8 cellular contexts compared by ENCODE assay signal in genomic region chr2:218979846-218980738, GRCh38. TPM values are rescaled to one million over a fixed set of nuclear protein-coding genes. Genes with fewer than 3 reads are reported as not detected.
DNase-seq lines count a peak whose midpoint lies in the region; ATAC-seq and TF ChIP-seq lines count a peak whose summit lies in the region.

No MANE protein-coding gene starts in this region.

- no peaks in the 10 kb centered on the region for H3K9me3 Mint-ChIP-seq in effector memory CD8-positive, alpha-beta T cell
- H3K9me3 Mint-ChIP-seq in mesothelial cell of epicardium = no peaks in the 10 kb centered on the region

- peaks cover 81 to 100% of the 10 kb centered on the region in 2 donors for H3K27me3 Mint-ChIP-seq in effector memory CD8-positive, alpha-beta T cell
- peaks cover 94% of the 10 kb centered on the region for H3K27me3 Mint-ChIP-seq in mesothelial cell of epicardium (ENCODE audit: low read depth)

- no peak overlapping the region for H3K27ac Mint-ChIP-seq in effector memory CD8-positive, alpha-beta T cell
- no peak overlapping the region for H3K27ac Mint-ChIP-seq in mesothelial cell of epicardium

- peak; percentile 79 for DNase-seq in COLO829 (ENCODE audit: low spot score)
- DNase-seq in HS-5 (ENCODE audit: low read depth) = peak; percentile 56
- peak; percentile 5 for DNase-seq in NK-92 (lab: John Stamatoyannopoulos, UW; ENCODE audit: unreplicated experiment)
- DNase-seq in activated CD8-positive, alpha-beta memory T cell treated with anti-CD3 and anti-CD28 coated beads for 4 hours (ENCODE audit: low read depth in 2 of 2) = peak; percentile 68
- peak; percentile 80 to 86 (median 81) for DNase-seq in effector memory CD8-positive, alpha-beta T cell
- peak; percentile 74 to 91 for DNase-seq in mesothelial cell of epicardium (ENCODE audit: low spot score in 2 of 2, unreplicated experiment in 2 of 2)
- DNase-seq in stimulated activated CD8-positive, alpha-beta memory T cell treated with anti-CD3 and anti-CD28 coated beads, Interleukin-2, amount 100 ng/mL, for 48 hours (ENCODE audit: low read depth in 2 of 2) = peak; percentile 79 to 80

- H3K36me3 Mint-ChIP-seq in effector memory CD8-positive, alpha-beta T cell (ENCODE audit: insufficient read depth) = peaks cover 8% of the 10 kb centered on the region
- H3K36me3 Mint-ChIP-seq in mesothelial cell of epicardium = no peaks in the 10 kb centered on the region

- peak overlapping the region; percentile 77 to 78 for H3K4me3 Mint-ChIP-seq in effector memory CD8-positive, alpha-beta T cell
- peak overlapping the region; percentile 37 for H3K4me3 Mint-ChIP-seq in mesothelial cell of epicardium

- peaks cover 16 to 28% of the 10 kb centered on the region in 2 donors for H3K4me1 Mint-ChIP-seq in effector memory CD8-positive, alpha-beta T cell (ENCODE audit: low read depth in 2 of 2)
- H3K4me1 Mint-ChIP-seq in mesothelial cell of epicardium = peaks cover 24% of the 10 kb centered on the region

- TF ChIP-seq CTCF in mesothelial cell of epicardium (IDR thresholded peaks at IDR 0.05; ENCODE audit: unreplicated experiment) = peak; percentile 89

- ATAC-seq in GM19467 (IDR thresholded peaks at IDR 0.05; ENCODE audit: unreplicated experiment) = peak; percentile 83
- peak; percentile 91 for ATAC-seq in effector memory CD8-positive, alpha-beta T cell (replicated peaks)

RNA-seq across cellular contexts. Expression of gene FEV, which starts 4.9 kb away (rescaled TPM):
- 0.16 to 0.29 TPM (median 0.22 TPM) in 3 replicates for total RNA-seq in mesothelial cell of epicardium

RNA-seq across cellular contexts. Expression of gene CRYBA2, which starts 13.1 kb away (rescaled TPM):
- not detected in 3 replicates for total RNA-seq in mesothelial cell of epicardium

RNA-seq across cellular contexts. Expression of gene CDK5R2, which starts 20.6 kb away (rescaled TPM):
- 0.69 to 0.97 TPM (median 0.90 TPM) in 3 replicates for total RNA-seq in mesothelial cell of epicardium

Comparison
In these comparisons a context has a peak if more than half of its experiments do, and no peak if none do; other contexts are left out.
1. Peak in every context shown above with its lines: DNase-seq and ATAC-seq.
2. DNase-seq: peak in every context shown above with its lines; median percentile 82 in mesothelial cell of epicardium; 81 in effector memory CD8-positive, alpha-beta T cell; 80 in stimulated activated CD8-positive, alpha-beta memory T cell treated with anti-CD3 and anti-CD28 coated beads, Interleukin-2, amount 100 ng/mL, for 48 hours; 79 in COLO829; 68 in activated CD8-positive, alpha-beta memory T cell treated with anti-CD3 and anti-CD28 coated beads for 4 hours; 56 in HS-5; 5 in NK-92.